Comparison of ENCODE assay signal across 24 cellular contexts in genomic region chr5:101829255-101829654, GRCh38.
"Had no signal": no experiment of that assay in that cellular context is flagged by ENCODE, and none has a peak within 500 bp of the region (broad histone marks: within the 10 kb centered on the region; RNA-seq: fewer than 3 reads in every experiment).

No MANE protein-coding gene starts in this region.

- H3K4me3 ChIP-seq: colonic mucosa, coronary artery, dorsolateral prefrontal cortex, esophagus muscularis mucosa, esophagus squamous epithelium, gastrocnemius medialis, gastroesophageal sphincter, heart left ventricle, heart right ventricle had no signal

- H3K4me1 ChIP-seq: colonic mucosa, esophagus muscularis mucosa, esophagus squamous epithelium, foreskin keratinocyte, gastrocnemius medialis, gastroesophageal sphincter, heart left ventricle, heart right ventricle had no signal

- H3K27me3 ChIP-seq: colonic mucosa, dorsolateral prefrontal cortex, esophagus muscularis mucosa, esophagus squamous epithelium, foreskin keratinocyte, gastrocnemius medialis, gastroesophageal sphincter, heart left ventricle, heart right ventricle had no signal

- ATAC-seq: effector memory CD8-positive, alpha-beta T cell; esophagus mucosa; foreskin keratinocyte; gastrocnemius medialis; gastroesophageal sphincter; heart left ventricle; heart right ventricle had no signal

- H3K9me3 ChIP-seq: colonic mucosa had no signal

- DNase-seq: colonic mucosa; cortex of kidney; dermis blood vessel endothelial cell; dorsolateral prefrontal cortex; effector CD4-positive, alpha-beta T cell; effector CD8-positive, alpha-beta T cell; effector memory CD4-positive, alpha-beta T cell; effector memory CD8-positive, alpha-beta T cell; endodermal cell; erythroblast; esophagus squamous epithelium; foreskin fibroblast; foreskin keratinocyte; foreskin melanocyte; gastrocnemius medialis; glutamatergic neuron; head of caudate nucleus; heart left ventricle; heart right ventricle had no signal

- H3K36me3 ChIP-seq: colonic mucosa, esophagus muscularis mucosa, esophagus squamous epithelium, gastrocnemius medialis, gastroesophageal sphincter, heart left ventricle, heart right ventricle had no signal

- H3K27ac ChIP-seq: colonic mucosa, coronary artery, dorsolateral prefrontal cortex, epithelial cell of prostate, esophagus muscularis mucosa, esophagus squamous epithelium, foreskin keratinocyte, gastrocnemius medialis, gastroesophageal sphincter, heart left ventricle, heart right ventricle had no signal
